ENCODE assay signal across 1 cellular context in genomic region chr7:139804571-139804970, GRCh38.
TF ChIP-seq lines count a peak whose summit lies in the region.

No MANE protein-coding gene starts in this region.

TF ChIP-seq in K562, 482 proteins besides CTCF, POLR2A, EP300 and RAD21:
- TF ChIP-seq ZFX (CRISPR knock-in tag; IDR thresholded peaks at IDR 0.05) (no peak), ZNF431 (CRISPR knock-in tag; IDR thresholded peaks at IDR 0.05) (peak; percentile 92), ZNF707 (CRISPR knock-in tag; conservative IDR thresholded peaks at IDR 0.05) (no peak), RBM25 (IDR thresholded peaks at IDR 0.05; ENCODE audit: low read depth, low read length, severe bottlenecking) (no peak)
